In the genomic region with DNA sequence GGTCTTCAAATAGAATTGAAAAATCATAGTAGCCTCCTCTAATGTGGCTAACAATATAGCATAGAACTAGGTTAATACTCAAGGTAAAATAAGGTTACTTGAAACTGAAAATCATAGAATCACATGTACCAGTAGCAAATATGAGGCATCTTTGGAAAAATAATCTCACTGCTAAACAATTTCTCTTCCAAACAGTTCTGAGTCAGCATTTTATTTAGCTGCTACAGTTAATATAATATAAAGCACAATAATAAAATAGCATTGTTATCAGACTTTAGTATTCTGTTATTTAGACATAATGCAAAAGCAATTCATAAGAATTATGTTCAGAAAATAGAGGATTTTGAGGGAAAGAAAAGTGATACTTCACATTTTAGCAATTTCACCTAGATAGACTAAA, we compare ENCODE assay signal across 31 cellular contexts.
"Had no signal": no experiment of that assay in that cellular context is flagged by ENCODE, and none has a peak within 500 bp of the region (broad histone marks: within the 10 kb centered on the region; RNA-seq: fewer than 3 reads in every experiment).

No MANE protein-coding gene starts in this region.

- H3K4me3 Mint-ChIP-seq: immature natural killer cell; naive thymus-derived CD8-positive, alpha-beta T cell; nephron; neural crest cell; stimulated activated naive B cell treated with anti-CD40 and anti-IgM and Interleukin-4, amounts not matched to agents 10 μg/mL and 1 μg/mL and 100 μg/mL, for 72 hours had no signal

- H3K9me3 ChIP-seq: left lung, lower lobe of right lung, pancreas, prostate gland, sigmoid colon, stomach, testis, thyroid gland, transverse colon, upper lobe of left lung, vagina had no signal

- H3K9me3 Mint-ChIP-seq: immature natural killer cell; naive thymus-derived CD8-positive, alpha-beta T cell; nephron; neural crest cell; stimulated activated naive B cell treated with anti-CD40 and anti-IgM and Interleukin-4, amounts not matched to agents 10 μg/mL and 1 μg/mL and 100 μg/mL, for 72 hours had no signal

- H3K27ac Mint-ChIP-seq: nephron; stimulated activated naive B cell treated with anti-CD40 and anti-IgM and Interleukin-4, amounts not matched to agents 10 μg/mL and 1 μg/mL and 100 μg/mL, for 72 hours had no signal

- H3K27me3 ChIP-seq: left lung, pancreas, sigmoid colon, stomach, testis, thyroid gland, transverse colon, upper lobe of left lung, vagina had no signal

- H3K4me1 ChIP-seq: left lung, lower lobe of right lung, pancreas, prostate gland, sigmoid colon, stomach, testis, thyroid gland, transverse colon, upper lobe of left lung, vagina had no signal

- H3K36me3 ChIP-seq: prostate gland had no signal

- H3K4me1 Mint-ChIP-seq: immature natural killer cell; nephron; neural crest cell; stimulated activated naive B cell treated with anti-CD40 and anti-IgM and Interleukin-4, amounts not matched to agents 10 μg/mL and 1 μg/mL and 100 μg/mL, for 72 hours had no signal

- H3K27me3 Mint-ChIP-seq: naive thymus-derived CD8-positive, alpha-beta T cell; stimulated activated naive B cell treated with anti-CD40 and anti-IgM and Interleukin-4, amounts not matched to agents 10 μg/mL and 1 μg/mL and 100 μg/mL, for 72 hours had no signal

- H3K27ac ChIP-seq: left lung, lower lobe of right lung, pancreas, prostate gland, sigmoid colon, stomach, testis, thyroid gland, transverse colon, upper lobe of left lung, vagina had no signal

- ATAC-seq: left colon; left lung; lower lobe of right lung; naive thymus-derived CD8-positive, alpha-beta T cell; pancreas; right cardiac atrium; stimulated activated naive B cell treated with anti-CD40 and anti-IgM and Interleukin-4, amounts not matched to agents 10 μg/mL and 1 μg/mL and 100 μg/mL, for 72 hours; stimulated activated naive CD8-positive, alpha-beta T cell treated with anti-CD3 and anti-CD28 coated beads, Interleukin-15, Interleukin-2, amounts not matched to agents 100 U/mL and 50 U/mL, for 24 hours had no signal

- DNase-seq: hypothalamus; immature natural killer cell; kidney; left colon; left lung; lower lobe of right lung; mammary epithelial cell; mesenchymal stem cell; naive thymus-derived CD8-positive, alpha-beta T cell; nucleus accumbens; pancreas; posterior cingulate gyrus; retina; right cardiac atrium; sigmoid colon; stimulated activated CD4-positive, alpha-beta T cell treated with anti-CD3 and anti-CD28 coated beads, Interleukin-12 subunit alpha, Interleukin-12 subunit beta, amount 100 ng/mL, for 4 hours; stimulated activated CD4-positive, alpha-beta T cell treated with anti-CD3 and anti-CD28 coated beads, Interleukin-15, amount 100 ng/mL, for 24 hours; stimulated activated CD4-positive, alpha-beta T cell treated with anti-CD3 and anti-CD28 coated beads, Interleukin-2, amount 100 ng/mL, for 24 hours; stimulated activated CD4-positive, alpha-beta T cell treated with anti-CD3 and anti-CD28 coated beads, Interleukin-4, amount 100 ng/mL, for 1 hour; stimulated activated naive B cell treated with anti-CD40 and anti-IgM and Interleukin-4, amounts not matched to agents 10 μg/mL and 1 μg/mL and 100 μg/mL, for 72 hours; stimulated activated naive CD8-positive, alpha-beta T cell treated with anti-CD3 and anti-CD28 coated beads, Interleukin-15, Interleukin-2, amounts not matched to agents 100 U/mL and 50 U/mL, for 24 hours; stomach; testis; thyroid gland; transverse colon; upper lobe of left lung had no signal

- H3K4me3 ChIP-seq: left lung, lower lobe of right lung, pancreas, prostate gland, sigmoid colon, stomach, testis, thyroid gland, transverse colon, upper lobe of left lung, vagina had no signal

- FAIRE-seq: islet of Langerhans, kidney, pancreas had no signal
